12 cellular contexts compared by ENCODE assay signal in the genomic region with DNA sequence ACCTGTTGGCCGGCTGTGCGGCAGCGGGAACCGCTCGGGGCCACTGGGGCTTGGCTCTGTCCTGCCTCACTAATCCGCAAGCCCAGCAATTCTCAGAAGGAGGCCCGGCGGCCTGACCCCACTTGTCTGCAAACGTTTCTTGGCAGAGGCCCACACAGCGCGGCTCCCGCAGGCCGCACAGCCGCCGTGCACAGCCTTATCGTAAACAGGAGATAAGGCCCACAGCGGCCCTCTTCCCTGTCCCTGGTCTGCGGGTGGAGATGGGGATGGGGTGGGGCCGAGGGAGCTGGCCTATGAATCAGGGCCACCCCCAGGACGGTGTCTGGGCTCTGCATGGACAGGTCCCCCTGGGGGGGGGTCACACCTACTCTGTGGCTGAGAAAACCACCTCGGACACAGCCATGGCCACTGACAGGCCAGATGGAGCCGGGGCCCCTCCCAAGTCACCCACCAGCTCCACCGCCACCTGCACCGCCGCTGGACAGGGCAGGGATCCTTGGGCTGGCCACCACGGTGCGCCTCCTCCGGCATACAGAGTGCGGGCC. TPM values are rescaled to one million over a fixed set of nuclear protein-coding genes. Genes with fewer than 3 reads are reported as not detected.
A peak's percentile ranks its signal among the peaks of the same experiment; 100 is the strongest.
DNase-seq lines count a peak whose midpoint lies in the region; ATAC-seq and TF ChIP-seq lines count a peak whose summit lies in the region.
"Had no signal": no experiment of that assay in that cellular context is flagged by ENCODE, and none has a peak within 500 bp of the region (broad histone marks: within the 10 kb centered on the region; RNA-seq: fewer than 3 reads in every experiment).

No MANE protein-coding gene starts in this region.

- ATAC-seq in left lung: peak; percentile 64

- no peaks in the 10 kb centered on the region for H3K27me3 ChIP-seq in left lung
- H3K27me3 ChIP-seq in testis: no peaks in the 10 kb centered on the region

- DNase-seq in NCI-H2196 (lab: John Stamatoyannopoulos, UW; ENCODE audit: unreplicated experiment): peak; percentile 31
- DNase-seq in NCI-H2196 treated with DMSO at 0.1 percent for 48 hours (lab: John Stamatoyannopoulos, UW; ENCODE audit: unreplicated experiment): no peak
- DNase-seq in choroid plexus epithelial cell (ENCODE audit: low read depth): peak; percentile 85
- peak in 1 of 2 donors; percentile 59 for DNase-seq in left lung
- peak; percentile 94 for DNase-seq in testis
- DNase-seq in 8988T: no peak
- no peak for DNase-seq in SKM-1 treated with dmso at 0.1 percent for 144 hours (lab: John Stamatoyannopoulos, UW; ENCODE audit: unreplicated experiment)
- DNase-seq in T-helper 1 cell: no peak
- DNase-seq: GM23248, KBM-7, NCI-H2171 treated with DMSO at 0.1 percent for 48 hours had no signal

- H3K36me3 ChIP-seq in left lung (no peaks in the 10 kb centered on the region), testis (ENCODE audit: low read depth, missing control alignments) (no peaks in the 10 kb centered on the region)

- H3K4me1 ChIP-seq in left lung (peaks cover 16 to 25% of the 10 kb centered on the region in 2 donors), testis (peaks cover 43% of the 10 kb centered on the region)

- no peak overlapping the region for H3K27ac ChIP-seq in left lung
- no peak overlapping the region for H3K27ac ChIP-seq in testis
- H3K27ac ChIP-seq: GM23248 had no signal

- TF ChIP-seq POLR2A in testis (IDR thresholded peaks at IDR 0.05): no peak

- intact Hi-C loops in left lung (cut with DNase I): no loop called here
- intact Hi-C loops in testis (cut with DNase I; ENCODE audit: low total_unique reads): no loop called here

- H3K9me3 ChIP-seq in left lung (no peaks in the 10 kb centered on the region), testis (no peaks in the 10 kb centered on the region)

- no peak overlapping the region for H3K4me3 ChIP-seq in choroid plexus epithelial cell (ENCODE audit: low read depth, low read length)
- no peak overlapping the region for H3K4me3 ChIP-seq in left lung
- H3K4me3 ChIP-seq in testis: no peak overlapping the region
- H3K4me3 ChIP-seq: GM23248 had no signal

- 56 to 69% methylated on average over 12 to 24 of the region's 29 CpGs for WGBS in testis, 2 donors

- peak; percentile 12 for TF ChIP-seq CTCF in choroid plexus epithelial cell (conservative IDR thresholded peaks at IDR 0.05; ENCODE audit: low read depth, low read length)
- no peak for TF ChIP-seq CTCF in left lung (IDR thresholded peaks at IDR 0.05)
- TF ChIP-seq CTCF in testis (IDR thresholded peaks at IDR 0.05): no peak

RNA-seq across cellular contexts. Expression of a gene that starts 47.8 kb away (rescaled TPM):
- 10 to 100 TPM in 1 of 2 donors, 1 to 10 TPM in 1; 1.9 to 47.7 TPM for total RNA-seq in left lung
- 1 to 10 TPM; 3.8 to 7.1 TPM for total RNA-seq in testis
- polyA plus RNA-seq in testis (ENCODE audit: insufficient read depth, low read depth, low replicate concordance): 23.4 TPM
- total RNA-seq: pulmonary artery endothelial cell had no signal

RNA-seq across cellular contexts. Expression of a gene that starts 59.9 kb away (rescaled TPM):
- total RNA-seq in left lung: 10 to 100 TPM; 11.3 to 13.8 TPM
- 10 to 100 TPM; 28.1 to 32.1 TPM for total RNA-seq in testis
- polyA plus RNA-seq in testis (ENCODE audit: insufficient read depth, low read depth, low replicate concordance): 15.6 TPM

Comparison
In these comparisons a context has a peak if more than half of its experiments do, and no peak if none do; other contexts are left out.
1. DNase-seq: peak in NCI-H2196 (single experiment), choroid plexus epithelial cell (single experiment) and testis (single experiment); none in NCI-H2196 treated with DMSO at 0.1 percent for 48 hours (single experiment), 8988T (single experiment), SKM-1 treated with dmso at 0.1 percent for 144 hours (single experiment) and T-helper 1 cell (0 of 5).